In the genomic region with DNA sequence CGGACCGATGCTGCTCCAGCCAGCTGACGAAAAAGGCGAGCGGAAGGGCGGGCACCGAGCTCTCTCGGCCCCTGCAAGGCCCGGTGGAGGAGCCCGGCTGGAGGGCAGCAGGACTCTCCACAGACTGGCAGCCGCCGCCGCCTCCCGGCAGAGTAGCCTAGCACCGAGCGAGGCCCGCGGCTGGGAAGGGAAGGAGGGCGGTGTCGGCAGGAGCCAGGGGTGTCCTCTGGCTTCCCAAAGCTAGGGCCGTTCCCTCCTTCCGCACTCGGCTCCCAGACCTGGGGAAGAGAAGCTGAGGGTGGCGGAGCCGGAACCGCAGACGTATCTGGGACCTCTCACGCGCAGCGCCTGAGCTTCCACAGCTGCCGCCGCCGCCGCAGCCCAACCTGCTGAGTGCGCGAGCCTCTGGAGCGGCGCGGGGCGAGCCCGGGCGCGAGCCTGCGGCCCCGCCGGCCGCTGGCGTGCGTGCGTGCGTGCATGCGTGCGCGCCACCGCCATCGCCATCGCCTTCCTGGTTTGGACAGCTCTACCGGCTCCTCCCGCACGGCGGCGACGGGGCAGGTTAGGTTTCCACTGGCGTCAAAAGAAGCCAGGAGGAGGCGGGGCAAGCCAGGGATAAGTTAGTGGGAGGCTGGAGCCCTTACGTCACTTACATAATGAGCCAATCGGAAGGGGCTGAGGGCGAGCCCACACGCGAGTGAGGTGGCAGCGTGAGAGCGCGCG, we compare ENCODE assay signal across 1 cellular context.
TF ChIP-seq lines count a peak whose summit lies in the region.

TSS of gene RAB6A (minus strand) at position 395 of the 723 bp plus-strand sequence. CDS start 439 bp downstream, outside the sequence.

TF ChIP-seq in K562, 482 proteins besides CTCF, POLR2A, EP300 and RAD21 (continued from another document and continues in another):
- TF ChIP-seq NR4A1 (CRISPR knock-in tag; IDR thresholded peaks at IDR 0.05) (0 out of 2 replicates have a peak, but pooled peaks have one; percentile 18), NR4A1 (tag; IDR thresholded peaks at IDR 0.05) (peak; percentile 60), CEBPZ (IDR thresholded peaks at IDR 0.05; ENCODE audit: borderline replicate concordance, low read depth, low read length) (no peak), ATF6 (CRISPR knock-in tag; IDR thresholded peaks at IDR 0.05) (no peak), ZNF277 (CRISPR knock-in tag; IDR thresholded peaks at IDR 0.05; ENCODE audit: borderline replicate concordance) (no peak), KDM5B (IDR thresholded peaks at IDR 0.05; ENCODE audit: insufficient replicate concordance, low read depth, low read length) (peak; percentile 84), ZNF696 (CRISPR knock-in tag; conservative IDR thresholded peaks at IDR 0.05) (no peak), ZFP30 (CRISPR knock-in tag; IDR thresholded peaks at IDR 0.05; ENCODE audit: borderline replicate concordance) (no peak), PTTG1 (tag; IDR thresholded peaks at IDR 0.05; ENCODE audit: low read depth) (no peak), HDAC1 (IDR thresholded peaks at IDR 0.05) (no peak), NFE2 (IDR thresholded peaks at IDR 0.05; ENCODE audit: low read depth) (peak; percentile 38), THRB (CRISPR knock-in tag; conservative IDR thresholded peaks at IDR 0.05) (no peak), ZBTB5 (IDR thresholded peaks at IDR 0.05) (no peak), BCOR (IDR thresholded peaks at IDR 0.05) (no peak), CTCFL (IDR thresholded peaks at IDR 0.05; ENCODE audit: borderline replicate concordance, insufficient read depth, low read depth, low read length, poor library complexity, severe bottlenecking) (peak; percentile 88), ZBTB43 (CRISPR knock-in tag; IDR thresholded peaks at IDR 0.05) (no peak), ZNF197 (CRISPR knock-in tag; IDR thresholded peaks at IDR 0.05; ENCODE audit: low read depth) (peak; percentile 93), SMAD4 (CRISPR knock-in tag; conservative IDR thresholded peaks at IDR 0.05) (peak; percentile 77), HOMEZ (CRISPR knock-in tag; IDR thresholded peaks at IDR 0.05) (no peak), CBX3 (IDR thresholded peaks at IDR 0.05; ENCODE audit: borderline replicate concordance in 1 of 2, low read length in 2 of 2) (peak in 1 of 2 experiments; percentile 33; a peak in 1 of 3 replicates), FOXK2 (conservative IDR thresholded peaks at IDR 0.05 in 1 of 2, IDR thresholded peaks at IDR 0.05 in 1 of 2; ENCODE audit: low read depth in 2 of 2) (no peak), NBN (IDR thresholded peaks at IDR 0.05; ENCODE audit: low read depth) (peak; percentile 32; the same call in 1 of the 2 replicates), TAF1 (IDR thresholded peaks at IDR 0.05; ENCODE audit: control insufficient read depth, extremely low read depth, insufficient read depth, low read length, severe bottlenecking) (peak; percentile 85), ZNF785 (CRISPR knock-in tag; IDR thresholded peaks at IDR 0.05) (no peak), ZNF561 (CRISPR knock-in tag; conservative IDR thresholded peaks at IDR 0.05) (no peak), ILK (tag; IDR thresholded peaks at IDR 0.05; ENCODE audit: borderline replicate concordance, low read depth) (no peak), TCFL5 (CRISPR knock-in tag; conservative IDR thresholded peaks at IDR 0.05) (no peak), RBM17 (IDR thresholded peaks at IDR 0.05; ENCODE audit: borderline replicate concordance, low read depth, low read length) (no peak)
- TF ChIP-seq, protein P1, sequence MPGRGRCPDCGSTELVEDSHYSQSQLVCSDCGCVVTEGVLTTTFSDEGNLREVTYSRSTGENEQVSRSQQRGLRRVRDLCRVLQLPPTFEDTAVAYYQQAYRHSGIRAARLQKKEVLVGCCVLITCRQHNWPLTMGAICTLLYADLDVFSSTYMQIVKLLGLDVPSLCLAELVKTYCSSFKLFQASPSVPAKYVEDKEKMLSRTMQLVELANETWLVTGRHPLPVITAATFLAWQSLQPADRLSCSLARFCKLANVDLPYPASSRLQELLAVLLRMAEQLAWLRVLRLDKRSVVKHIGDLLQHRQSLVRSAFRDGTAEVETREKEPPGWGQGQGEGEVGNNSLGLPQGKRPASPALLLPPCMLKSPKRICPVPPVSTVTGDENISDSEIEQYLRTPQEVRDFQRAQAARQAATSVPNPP (IDR thresholded peaks at IDR 0.05; ENCODE audit: borderline replicate concordance, insufficient read depth, insufficient read length): no peak
- TF ChIP-seq, protein P2, sequence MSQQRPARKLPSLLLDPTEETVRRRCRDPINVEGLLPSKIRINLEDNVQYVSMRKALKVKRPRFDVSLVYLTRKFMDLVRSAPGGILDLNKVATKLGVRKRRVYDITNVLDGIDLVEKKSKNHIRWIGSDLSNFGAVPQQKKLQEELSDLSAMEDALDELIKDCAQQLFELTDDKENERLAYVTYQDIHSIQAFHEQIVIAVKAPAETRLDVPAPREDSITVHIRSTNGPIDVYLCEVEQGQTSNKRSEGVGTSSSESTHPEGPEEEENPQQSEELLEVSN (IDR thresholded peaks at IDR 0.05; ENCODE audit: borderline replicate concordance in 1 of 2, extremely low read depth in 1 of 2, insufficient read depth in 1 of 2, insufficient read length in 1 of 2, low read depth in 1 of 2, low read length in 1 of 2, poor library complexity in 1 of 2, severe bottlenecking in 1 of 2): peak in 1 of 2 experiments; percentile 56
- TF ChIP-seq, protein P3, sequence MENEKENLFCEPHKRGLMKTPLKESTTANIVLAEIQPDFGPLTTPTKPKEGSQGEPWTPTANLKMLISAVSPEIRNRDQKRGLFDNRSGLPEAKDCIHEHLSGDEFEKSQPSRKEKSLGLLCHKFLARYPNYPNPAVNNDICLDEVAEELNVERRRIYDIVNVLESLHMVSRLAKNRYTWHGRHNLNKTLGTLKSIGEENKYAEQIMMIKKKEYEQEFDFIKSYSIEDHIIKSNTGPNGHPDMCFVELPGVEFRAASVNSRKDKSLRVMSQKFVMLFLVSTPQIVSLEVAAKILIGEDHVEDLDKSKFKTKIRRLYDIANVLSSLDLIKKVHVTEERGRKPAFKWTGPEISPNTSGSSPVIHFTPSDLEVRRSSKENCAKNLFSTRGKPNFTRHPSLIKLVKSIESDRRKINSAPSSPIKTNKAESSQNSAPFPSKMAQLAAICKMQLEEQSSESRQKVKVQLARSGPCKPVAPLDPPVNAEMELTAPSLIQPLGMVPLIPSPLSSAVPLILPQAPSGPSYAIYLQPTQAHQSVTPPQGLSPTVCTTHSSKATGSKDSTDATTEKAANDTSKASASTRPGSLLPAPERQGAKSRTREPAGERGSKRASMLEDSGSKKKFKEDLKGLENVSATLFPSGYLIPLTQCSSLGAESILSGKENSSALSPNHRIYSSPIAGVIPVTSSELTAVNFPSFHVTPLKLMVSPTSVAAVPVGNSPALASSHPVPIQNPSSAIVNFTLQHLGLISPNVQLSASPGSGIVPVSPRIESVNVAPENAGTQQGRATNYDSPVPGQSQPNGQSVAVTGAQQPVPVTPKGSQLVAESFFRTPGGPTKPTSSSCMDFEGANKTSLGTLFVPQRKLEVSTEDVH (IDR thresholded peaks at IDR 0.05; ENCODE audit: low read depth, partially characterized antibody): peak; percentile 84
